ENCODE assay signal across 10 cellular contexts in genomic region chr5:149265559-149265958, GRCh38. TPM values are rescaled to one million over a fixed set of nuclear protein-coding genes. Genes with fewer than 3 reads are reported as not detected.
DNase-seq lines count a peak whose midpoint lies in the region; ATAC-seq and TF ChIP-seq lines count a peak whose summit lies in the region.
"Had no signal": no experiment of that assay in that cellular context is flagged by ENCODE, and none has a peak within 500 bp of the region (broad histone marks: within the 10 kb centered on the region; RNA-seq: fewer than 3 reads in every experiment).

No MANE protein-coding gene starts in this region.

- H3K27me3 Mint-ChIP-seq in CD14-positive monocyte (ENCODE audit: low read depth in 3 of 3) = peaks cover 5 to 23% (median 10%) of the 10 kb centered on the region in 3 donors

- peaks cover 8 to 18% (median 11%) of the 10 kb centered on the region in 7 donors for H3K9me3 Mint-ChIP-seq in CD14-positive monocyte
- H3K9me3 Mint-ChIP-seq: activated naive CD8-positive, alpha-beta T cell treated with anti-CD3 and anti-CD28 coated beads, Interleukin-2, amount 10 ng/mL, durations not matched to agents 7 days and 5 days had no signal

- peaks cover 17% of the 10 kb centered on the region for H3K4me1 Mint-ChIP-seq in CD14-positive monocyte

- H3K36me3 Mint-ChIP-seq in CD14-positive monocyte = peaks cover 0 to 3% of the 10 kb centered on the region in 2 donors
- H3K36me3 Mint-ChIP-seq: activated naive CD8-positive, alpha-beta T cell treated with anti-CD3 and anti-CD28 coated beads, Interleukin-2, amount 10 ng/mL, durations not matched to agents 7 days and 5 days had no signal

- no peak for DNase-seq in CD14-positive monocyte (ENCODE audit: low spot score)
- peak; percentile 23 to 47 for DNase-seq in Kasumi-1 (lab: John Stamatoyannopoulos, UW)
- peak; percentile 74 to 82 for DNase-seq in lung microvascular endothelial cell (ENCODE audit: low read depth in 2 of 2)
- DNase-seq in activated gamma-delta T cell treated with Interleukin-2 at 50 U/mL for 16 hours = no peak
- no peak for DNase-seq in cerebellar cortex (ENCODE audit: low spot score)
- DNase-seq: activated naive CD8-positive, alpha-beta T cell treated with anti-CD3 and anti-CD28 coated beads, Interleukin-2, amount 10 ng/mL, durations not matched to agents 7 days and 5 days; NCI-H345 had no signal

- no peak overlapping the region for H3K27ac Mint-ChIP-seq in CD14-positive monocyte
- H3K27ac Mint-ChIP-seq: activated naive CD8-positive, alpha-beta T cell treated with anti-CD3 and anti-CD28 coated beads, Interleukin-2, amount 10 ng/mL, durations not matched to agents 7 days and 5 days had no signal

- peak overlapping the region; percentile 32 for H3K27ac ChIP-seq in cingulate gyrus (ENCODE audit: low read depth, low read length)

- ATAC-seq in GM21447 (IDR thresholded peaks at IDR 0.05; ENCODE audit: unreplicated experiment) = no peak
- no peak for ATAC-seq in HG03135 (IDR thresholded peaks at IDR 0.05; ENCODE audit: unreplicated experiment)

- peak; percentile 38 for TF ChIP-seq CTCF in CD14-positive monocyte (IDR thresholded peaks at IDR 0.05)

- intact Hi-C loops in CD14-positive monocyte (cut with micrococcal nuclease) = loop anchor here in 1 of 2 donors (5.0 kb wide), 1 partner anchor 123 kb away; the partner anchor contains the start of gene ABLIM3

- no peak overlapping the region for H3K4me3 Mint-ChIP-seq in CD14-positive monocyte
- H3K4me3 Mint-ChIP-seq: activated naive CD8-positive, alpha-beta T cell treated with anti-CD3 and anti-CD28 coated beads, Interleukin-2, amount 10 ng/mL, durations not matched to agents 7 days and 5 days had no signal

RNA-seq across cellular contexts. Expression of gene AFAP1L1, which starts 6.1 kb away (rescaled TPM):
- not detected for polyA plus RNA-seq in CD14-positive monocyte
- 106 and 219 TPM in 2 replicates for total RNA-seq in lung microvascular endothelial cell

Comparison
In these comparisons a context has a peak if more than half of its experiments do, and no peak if none do; other contexts are left out.
1. DNase-seq: peak in Kasumi-1 (2 of 2) and lung microvascular endothelial cell (2 of 2); none in CD14-positive monocyte (single experiment), activated gamma-delta T cell treated with Interleukin-2 at 50 U/mL for 16 hours (single experiment) and cerebellar cortex (single experiment).